In the genomic region with DNA sequence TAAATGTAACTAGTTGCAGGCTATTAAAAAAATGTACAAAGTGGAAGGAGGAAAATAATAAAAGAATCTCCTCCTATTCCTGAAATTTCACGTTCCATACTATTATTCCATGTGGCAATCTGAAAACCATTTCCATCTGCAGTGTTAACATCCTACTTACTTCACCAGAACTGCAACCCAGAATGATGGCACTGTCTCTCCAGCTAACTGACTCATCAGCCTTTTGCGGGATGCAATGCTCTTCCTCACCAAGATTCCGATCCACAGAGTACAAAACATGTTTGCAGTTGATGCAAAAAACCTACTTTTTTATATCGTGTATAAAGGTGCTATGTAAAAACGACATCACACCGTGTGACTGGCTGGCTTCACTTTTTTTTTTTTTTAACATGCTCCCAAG, we compare ENCODE assay signal across 17 cellular contexts. TPM values are rescaled to one million over a fixed set of nuclear protein-coding genes. Genes with fewer than 3 reads are reported as not detected.
DNase-seq lines count a peak whose midpoint lies in the region; ATAC-seq and TF ChIP-seq lines count a peak whose summit lies in the region.
"Had no signal": no experiment of that assay in that cellular context is flagged by ENCODE, and none has a peak within 500 bp of the region (broad histone marks: within the 10 kb centered on the region; RNA-seq: fewer than 3 reads in every experiment).

No MANE protein-coding gene starts in this region.

- H3K4me1 ChIP-seq in naive thymus-derived CD4-positive, alpha-beta T cell (ENCODE audit: control insufficient read depth in 2 of 2, insufficient read depth in 2 of 2, low read length in 2 of 2) = peaks cover 8 to 70% of the 10 kb centered on the region in 2 donors
- H3K4me1 ChIP-seq: breast epithelium had no signal

- peaks cover 0 to 2% (median 0%) of the 10 kb centered on the region in 11 donors for H3K9me3 Mint-ChIP-seq in naive thymus-derived CD4-positive, alpha-beta T cell
- H3K9me3 Mint-ChIP-seq: naive B cell; stimulated activated memory B cell treated with anti-CD40 and anti-IgM and Interleukin-4, amounts not matched to agents 10 μg/mL and 1 μg/mL and 100 μg/mL, for 72 hours had no signal

- no peaks in the 10 kb centered on the region for H3K27me3 Mint-ChIP-seq in naive thymus-derived CD4-positive, alpha-beta T cell
- H3K27me3 Mint-ChIP-seq: naive B cell; stimulated activated memory B cell treated with anti-CD40 and anti-IgM and Interleukin-4, amounts not matched to agents 10 μg/mL and 1 μg/mL and 100 μg/mL, for 72 hours had no signal

- intact Hi-C loops in naive thymus-derived CD4-positive, alpha-beta T cell (cut with micrococcal nuclease) = loop anchor here (1.0 to 2.0 kb wide), 3 partner anchors 16 to 78 kb away; a partner anchor contains a TSS

- H3K27ac ChIP-seq in brain microvascular endothelial cell = no peak overlapping the region
- peak overlapping the region; percentile 49 for H3K27ac ChIP-seq in naive thymus-derived CD4-positive, alpha-beta T cell (ENCODE audit: low read depth, low read length)
- H3K27ac ChIP-seq: breast epithelium, KMS-11 had no signal

- CTCF ChIA-PET in naive thymus-derived CD4-positive, alpha-beta T cell (lab: Charles Lee) = interaction anchor here (0.8 to 1.6 kb wide), 3 partner anchors 36 to 90 kb away, joined by 3 to 4 read pairs (median 3); no protein-coding TSS in a partner anchor

- H3K36me3 ChIP-seq in brain microvascular endothelial cell (replicated peaks) = peaks cover 37% of the 10 kb centered on the region
- H3K36me3 ChIP-seq in naive thymus-derived CD4-positive, alpha-beta T cell (ENCODE audit: control insufficient read depth in 2 of 3, insufficient read depth in 3 of 3, low read length in 3 of 3) = peaks cover 6 to 32% (median 21%) of the 10 kb centered on the region in 3 experiments
- H3K36me3 ChIP-seq: breast epithelium had no signal

- H3K27ac Mint-ChIP-seq in naive thymus-derived CD4-positive, alpha-beta T cell = peak overlapping the region in 1 of 9 donors; percentile 58
- H3K27ac Mint-ChIP-seq: naive B cell; stimulated activated memory B cell treated with anti-CD40 and anti-IgM and Interleukin-4, amounts not matched to agents 10 μg/mL and 1 μg/mL and 100 μg/mL, for 72 hours had no signal

- no peaks in the 10 kb centered on the region for H3K27me3 ChIP-seq in brain microvascular endothelial cell (replicated peaks)
- H3K27me3 ChIP-seq in naive thymus-derived CD4-positive, alpha-beta T cell (ENCODE audit: control insufficient read depth in 2 of 2, insufficient read depth in 2 of 2, low read length in 2 of 2) = no peaks in the 10 kb centered on the region
- H3K27me3 ChIP-seq: breast epithelium had no signal

- POLR2A ChIA-PET in naive thymus-derived CD4-positive, alpha-beta T cell (lab: Charles Lee) = interaction anchor here (1.1 to 2.5 kb wide), 10 partner anchors 11 to 74 kb away, joined by 3 to 15 read pairs (median 4); a partner anchor contains a TSS

- no peak for ATAC-seq in naive thymus-derived CD4-positive, alpha-beta T cell
- ATAC-seq in HG03354 (IDR thresholded peaks at IDR 0.05; ENCODE audit: poor library complexity, severe bottlenecking, unreplicated experiment) = no peak
- ATAC-seq: activated CD4-positive, CD25-positive, alpha-beta regulatory T cell treated with anti-CD3 and anti-CD28 coated beads, Interleukin-2, amount 50 U/mL, for 24 hours; stimulated activated memory B cell treated with anti-CD40 and anti-IgM and Interleukin-4, amounts not matched to agents 10 μg/mL and 1 μg/mL and 100 μg/mL, for 72 hours had no signal

- H3K4me3 ChIP-seq in AG10803 (ENCODE audit: low read length) (no peak overlapping the region), brain microvascular endothelial cell (ENCODE audit: low read depth, low read length) (no peak overlapping the region)
- no peak overlapping the region for H3K4me3 ChIP-seq in naive thymus-derived CD4-positive, alpha-beta T cell (ENCODE audit: low read length)
- H3K4me3 ChIP-seq: breast epithelium had no signal

- no peaks in the 10 kb centered on the region for H3K9me3 ChIP-seq in naive thymus-derived CD4-positive, alpha-beta T cell (ENCODE audit: control insufficient read depth in 2 of 3, low read length in 3 of 3)
- H3K9me3 ChIP-seq: breast epithelium had no signal

- peaks cover 7 to 41% (median 29%) of the 10 kb centered on the region in 5 donors for H3K36me3 Mint-ChIP-seq in naive thymus-derived CD4-positive, alpha-beta T cell

- peak overlapping the region in 7 of 10 donors; percentile 49 to 77 (median 71) for H3K4me3 Mint-ChIP-seq in naive thymus-derived CD4-positive, alpha-beta T cell
- H3K4me3 Mint-ChIP-seq: naive B cell; stimulated activated memory B cell treated with anti-CD40 and anti-IgM and Interleukin-4, amounts not matched to agents 10 μg/mL and 1 μg/mL and 100 μg/mL, for 72 hours had no signal

- TF ChIP-seq CTCF in AG10803 (conservative IDR thresholded peaks at IDR 0.05; ENCODE audit: low read length) (no peak), brain microvascular endothelial cell (IDR thresholded peaks at IDR 0.05; ENCODE audit: low read depth, low read length, missing control alignments) (no peak)

- peaks cover 0 to 45% (median 30%) of the 10 kb centered on the region in 7 donors for H3K4me1 Mint-ChIP-seq in naive thymus-derived CD4-positive, alpha-beta T cell
- H3K4me1 Mint-ChIP-seq: naive B cell; stimulated activated memory B cell treated with anti-CD40 and anti-IgM and Interleukin-4, amounts not matched to agents 10 μg/mL and 1 μg/mL and 100 μg/mL, for 72 hours had no signal

- in situ Hi-C loops in brain microvascular endothelial cell (cut with HindIII; ENCODE audit: low pct_ligation_motif_present, low sequenced_read_pairs) = no loop called here

- DNase-seq in AG10803 (ENCODE audit: low read depth) (peak; percentile 86), EL (peak; percentile 44), brain microvascular endothelial cell (peak; percentile 12), HUDEP-2 (lab: John Stamatoyannopoulos, UW; ENCODE audit: unreplicated experiment in 76 of 76) (no peak), middle frontal gyrus (ENCODE audit: extremely low spot score, low spot score) (no peak)
- DNase-seq in naive thymus-derived CD4-positive, alpha-beta T cell = no peak
- DNase-seq: activated T-cell treated with anti-CD3 and anti-CD28 coated beads, Interleukin-2, amount 50 U/mL, for 48 hours; DMS 273 treated with DMSO at 0.1 percent for 48 hours; naive B cell; NCI-H187; NCI-H510A; stimulated activated CD4-positive, alpha-beta T cell treated with anti-CD3 and anti-CD28 coated beads, Interleukin-2, amount 100 ng/mL, for 48 hours had no signal

RNA-seq across cellular contexts. Expression of a gene that starts 50.8 kb away (rescaled TPM):
- 100 to 1,000 TPM; 103 to 129 (median 113) TPM for total RNA-seq in naive thymus-derived CD4-positive, alpha-beta T cell
- polyA plus RNA-seq in naive thymus-derived CD4-positive, alpha-beta T cell = 10 to 100 TPM; 46.3 to 87.2 TPM

Comparison
In these comparisons a context has a peak if more than half of its experiments do, and no peak if none do; other contexts are left out.
1. DNase-seq: peak in AG10803 (single experiment), EL (single experiment) and brain microvascular endothelial cell (single experiment); none in naive thymus-derived CD4-positive, alpha-beta T cell (0 of 9), HUDEP-2 (0 of 76) and middle frontal gyrus (single experiment).